Comparison of ENCODE assay signal across 23 cellular contexts in the genomic region with DNA sequence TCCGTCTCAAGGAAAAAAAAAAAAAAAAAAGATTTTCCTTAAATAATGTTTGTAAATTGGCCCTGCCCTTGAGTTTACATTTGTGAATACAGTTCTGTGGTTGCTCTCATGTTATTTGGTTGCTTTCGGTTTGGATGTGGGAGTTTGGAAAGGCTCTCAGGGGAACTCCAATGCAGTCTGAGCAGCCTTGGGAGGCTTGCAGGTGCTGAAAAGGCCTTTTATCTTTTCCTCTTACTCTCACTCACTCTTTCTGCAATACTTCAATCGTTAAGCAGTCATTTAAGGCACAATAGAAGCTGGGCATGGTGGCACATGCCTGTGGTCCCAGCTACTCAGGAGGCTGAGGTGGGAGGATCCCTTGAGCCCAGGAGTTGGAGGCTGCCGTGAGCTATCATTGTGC. TPM values are rescaled to one million over a fixed set of nuclear protein-coding genes. Genes with fewer than 3 reads are reported as not detected.
DNase-seq lines count a peak whose midpoint lies in the region; ATAC-seq, FAIRE-seq and TF ChIP-seq lines count a peak whose summit lies in the region.
"Had no signal": no experiment of that assay in that cellular context is flagged by ENCODE, and none has a peak within 500 bp of the region (broad histone marks: within the 10 kb centered on the region; RNA-seq: fewer than 3 reads in every experiment).

No MANE protein-coding gene starts in this region.

- TF ChIP-seq POLR2A in HepG2 (IDR thresholded peaks at IDR 0.05; ENCODE audit: insufficient read depth in 1 of 2, low read depth in 2 of 2, low read length in 2 of 2) = no peak
- TF ChIP-seq POLR2A in right lobe of liver (IDR thresholded peaks at IDR 0.05) = no peak

- in situ Hi-C loops in HepG2 (cut with HindIII; ENCODE audit: extremely low pct_ligation_motif_present, low pct_unique_long_range_greater_than_20kb) = loop anchor here (5.0 kb wide), 1 partner anchor 44 kb away; no protein-coding TSS in a partner anchor

- no peaks in the 10 kb centered on the region for H3K4me1 ChIP-seq in HepG2 (ENCODE audit: insufficient read depth, low read length)
- no peaks in the 10 kb centered on the region for H3K4me1 ChIP-seq in right lobe of liver
- H3K4me1 ChIP-seq in PC-9 (replicated peaks; ENCODE audit: insufficient read depth) = no peaks in the 10 kb centered on the region
- H3K4me1 ChIP-seq: A549, BE2C had no signal

- H3K9ac ChIP-seq in HepG2 (ENCODE audit: insufficient read depth, low read depth, low read length) = no peak overlapping the region

- POLR2A ChIA-PET in HepG2 (lab: Yijun Ruan, JAX) (no interaction called here), WTC11 (lab: Charles Lee) (interaction anchor here (1.9 kb wide), 1 partner anchor 12 kb away, joined by 5 read pairs; no protein-coding TSS in a partner anchor), PC-9 (lab: Charles Lee; ENCODE audit: unreplicated experiment) (no interaction called here)

- H4K20me1 ChIP-seq in HepG2 (ENCODE audit: insufficient read depth, low read length) (no peaks in the 10 kb centered on the region), PC-9 (ENCODE audit: insufficient read depth) (no peaks in the 10 kb centered on the region)

- H2AFZ ChIP-seq in HepG2 (ENCODE audit: low read length) (no peak overlapping the region), PC-9 (no peak overlapping the region)

- DNase-seq in HepG2 (ENCODE audit: low spot score) (no peak), right lobe of liver (no peak), WTC11 (ENCODE audit: low spot score) (no peak), immature natural killer cell (no peak), PC-9 (no peak), NCI-H2081 treated with DMSO at 0.1 percent for 48 hours (lab: John Stamatoyannopoulos, UW) (no peak)
- no peak for DNase-seq in activated CD8-positive, alpha-beta memory T cell treated with anti-CD3 and anti-CD28 coated beads for 24 hours
- DNase-seq: 8988T; ACHN; AML-193; BE2C; CD4-positive, CD25-positive, alpha-beta regulatory T cell; CD8-positive, alpha-beta T cell; DMS 273 treated with DMSO at 0.1 percent for 48 hours; DMS79; GF-D8; GOT3; H7; HCEC 1CT had no signal

- H3K4me3 Mint-ChIP-seq in WTC11 = no peak overlapping the region
- H3K4me3 Mint-ChIP-seq in immature natural killer cell = no peak overlapping the region
- H3K4me3 Mint-ChIP-seq: CD4-positive, CD25-positive, alpha-beta regulatory T cell; CD8-positive, alpha-beta T cell had no signal

- CTCF ChIA-PET in HepG2 (lab: Yijun Ruan, JAX; ENCODE audit: low intra/inter-chr PET ratio, low total read pairs) = no interaction called here
- CTCF ChIA-PET in WTC11 (lab: Charles Lee) = interaction anchor here (2.5 kb wide), 1 partner anchor 167 kb away, joined by 11 read pairs; no protein-coding TSS in a partner anchor
- CTCF ChIA-PET in PC-9 (lab: Charles Lee) = no interaction called here

- H3K4me2 ChIP-seq in HepG2 (ENCODE audit: low read depth, low read length) = no peak overlapping the region
- H3K4me2 ChIP-seq in PC-9 = no peak overlapping the region
- H3K4me2 ChIP-seq: A549 had no signal

- H3K4me3 ChIP-seq in HepG2 (replicated peaks in 1 of 3; ENCODE audit: insufficient read depth in 1 of 3, low read depth in 2 of 3, low read length in 3 of 3) (no peak overlapping the region), right lobe of liver (no peak overlapping the region), PC-9 (no peak overlapping the region)
- H3K4me3 ChIP-seq: A549 had no signal

- H3K79me2 ChIP-seq in HepG2 (ENCODE audit: insufficient read depth, low read length) (no peaks in the 10 kb centered on the region), PC-9 (ENCODE audit: low read depth) (no peaks in the 10 kb centered on the region)

- H3K27ac Mint-ChIP-seq in WTC11 = peak overlapping the region; percentile 78
- H3K27ac Mint-ChIP-seq in immature natural killer cell = peak overlapping the region in 4 of 6 donors; percentile 49 to 82 (median 76)
- H3K27ac Mint-ChIP-seq: CD8-positive, alpha-beta T cell had no signal

- H3K9me2 ChIP-seq in PC-9 (ENCODE audit: insufficient read depth) = no peaks in the 10 kb centered on the region

- H3K9me3 ChIP-seq in HepG2 (ENCODE audit: low read length) (no peaks in the 10 kb centered on the region), right lobe of liver (no peaks in the 10 kb centered on the region), PC-9 (ENCODE audit: insufficient read depth, low read depth) (no peaks in the 10 kb centered on the region)
- H3K9me3 ChIP-seq: A549, BE2C had no signal

- intact Hi-C loops in HepG2 (cut with micrococcal nuclease; ENCODE audit: unreplicated experiment) = loop anchor here (1.0 to 2.0 kb wide), 2 partner anchors 44 to 211 kb away; no protein-coding TSS in a partner anchor
- intact Hi-C loops in right lobe of liver (cut with DNase I) = no loop called here
- intact Hi-C loops in PC-9 (cut with micrococcal nuclease; ENCODE audit: unreplicated experiment) = no loop called here

- WGBS in HepG2 (ENCODE audit: low lambda C conversion rate) = 67% methylated on average over 4 of the region's 4 CpGs
- WGBS in right lobe of liver (ENCODE audit: insufficient coverage, low coverage, low lambda C conversion rate, missing lambda C conversion rate) = 69% methylated on average over 3 of the region's 4 CpGs

- ATAC-seq in HepG2 (no peak), right lobe of liver (no peak), WTC11 (no peak)
- ATAC-seq: A549; CD8-positive, alpha-beta T cell had no signal

- TF ChIP-seq EP300 in HepG2 (IDR thresholded peaks at IDR 0.05; ENCODE audit: low read depth in 2 of 2, low read length in 2 of 2) (no peak), HepG2 (CRISPR knock-in tag; IDR thresholded peaks at IDR 0.05; ENCODE audit: borderline replicate concordance) (no peak)

- no peak for FAIRE-seq in HepG2 (lab: Jason Lieb, UNC)
- FAIRE-seq: A549, D721Med, GM12892 had no signal

- peaks cover 5% of the 10 kb centered on the region for H3K36me3 Mint-ChIP-seq in WTC11
- H3K36me3 Mint-ChIP-seq in immature natural killer cell = no peaks in the 10 kb centered on the region
- H3K36me3 Mint-ChIP-seq: CD4-positive, CD25-positive, alpha-beta regulatory T cell; CD8-positive, alpha-beta T cell had no signal

- TF ChIP-seq RAD21 in HepG2 (CRISPR knock-in tag; IDR thresholded peaks at IDR 0.05) = no peak

- H3K27me3 Mint-ChIP-seq in WTC11 (ENCODE audit: low read depth) = no peaks in the 10 kb centered on the region
- peaks cover 0 to 2% (median 2%) of the 10 kb centered on the region in 3 donors for H3K27me3 Mint-ChIP-seq in immature natural killer cell (ENCODE audit: low read depth in 3 of 3)
- H3K27me3 Mint-ChIP-seq: CD4-positive, CD25-positive, alpha-beta regulatory T cell had no signal

- BruUV-seq in HepG2 (replicated peaks; lab: Mats Ljungman, UMichigan) = no TSS peak
- BruUV-seq in PC-9 (replicated peaks; lab: Mats Ljungman, UMichigan) = no TSS peak

- no peak for TF ChIP-seq CTCF in HepG2 (CRISPR knock-in tag; IDR thresholded peaks at IDR 0.05)
- TF ChIP-seq CTCF in right lobe of liver (IDR thresholded peaks at IDR 0.05) = no peak
- no peak for TF ChIP-seq CTCF in WTC11 (IDR thresholded peaks at IDR 0.05)
- no peak for TF ChIP-seq CTCF in PC-9 (conservative IDR thresholded peaks at IDR 0.05)

- H3K36me3 ChIP-seq in HepG2 (replicated peaks in 1 of 2; ENCODE audit: control insufficient read depth in 1 of 2, insufficient read depth in 2 of 2, low read length in 2 of 2) = no peaks in the 10 kb centered on the region
- no peaks in the 10 kb centered on the region for H3K36me3 ChIP-seq in right lobe of liver
- H3K36me3 ChIP-seq in PC-9 (ENCODE audit: low read depth) = no peaks in the 10 kb centered on the region
- H3K36me3 ChIP-seq: BE2C had no signal

- peaks cover 39% of the 10 kb centered on the region for H3K4me1 Mint-ChIP-seq in WTC11
- peaks cover 0 to 10% of the 10 kb centered on the region in 2 donors for H3K4me1 Mint-ChIP-seq in immature natural killer cell
- H3K4me1 Mint-ChIP-seq: CD4-positive, CD25-positive, alpha-beta regulatory T cell had no signal

- peaks cover 6% of the 10 kb centered on the region for H3K9me3 Mint-ChIP-seq in WTC11
- H3K9me3 Mint-ChIP-seq in immature natural killer cell = no peaks in the 10 kb centered on the region
- H3K9me3 Mint-ChIP-seq: CD8-positive, alpha-beta T cell had no signal

- H3K27me3 ChIP-seq in HepG2 (ENCODE audit: control insufficient read depth in 1 of 2, insufficient read depth in 2 of 2, low read length in 2 of 2) (no peaks in the 10 kb centered on the region), right lobe of liver (no peaks in the 10 kb centered on the region), PC-9 (ENCODE audit: insufficient read depth, low read depth) (no peaks in the 10 kb centered on the region)
- H3K27me3 ChIP-seq: BE2C had no signal

- H3K27ac ChIP-seq in HepG2 (ENCODE audit: extremely low read length, insufficient read depth, low read length) (no peak overlapping the region), right lobe of liver (no peak overlapping the region), PC-9 (no peak overlapping the region)
- H3K27ac ChIP-seq: A549, C4-2B had no signal

- H3F3A ChIP-seq in PC-9 (ENCODE audit: insufficient read depth, low read depth) = no peaks in the 10 kb centered on the region

RNA-seq across cellular contexts. Expression of gene CHMP1B, which starts 23.2 kb away (rescaled TPM):
- 18.8 and 24.0 TPM in 2 replicates for total RNA-seq in HepG2 (2016; rRNA removed; fragmentation: Illumina TruSeq; extraction: Trizol)
- total RNA-seq in HepG2 (2016; cell fraction: cytosol; rRNA removed; fragmentation: Illumina TruSeq; extraction: Trizol; ENCODE audit: low read depth) = 4.1 TPM in 2 replicates
- 18.9 and 22.7 TPM in 2 replicates for total RNA-seq in HepG2 (2016; cell fraction: insoluble cytoplasmic fraction; rRNA removed; fragmentation: Illumina TruSeq; extraction: Trizol)
- total RNA-seq in HepG2 (2016; cell fraction: membrane; rRNA removed; fragmentation: Illumina TruSeq; extraction: Trizol) = 8.7 and 9.1 TPM in 2 replicates
- total RNA-seq in HepG2 (2016; cell fraction: nucleus; rRNA removed; fragmentation: Illumina TruSeq; extraction: Trizol) = 15.1 and 15.2 TPM in 2 replicates
- polyA plus RNA-seq in HepG2 (2011; rRNA removed) = 19.1 and 20.2 TPM in 2 replicates
- polyA plus RNA-seq in HepG2 (2011; cell fraction: cytosol; rRNA removed) = 19.1 and 22.1 TPM in 2 replicates
- 6.4 and 8.0 TPM in 2 replicates for polyA plus RNA-seq in HepG2 (2011; cell fraction: nucleus; rRNA removed)
- polyA plus RNA-seq in HepG2 (2012) = 23.0 and 26.4 TPM in 2 replicates
- polyA plus RNA-seq in HepG2 (2016; cell fraction: cytosol; fragmentation: Illumina TruSeq; extraction: Trizol; ENCODE audit: low read depth) = 2.7 and 2.9 TPM in 2 replicates
- 29.6 and 30.5 TPM in 2 replicates for polyA plus RNA-seq in HepG2 (2016; cell fraction: insoluble cytoplasmic fraction; fragmentation: Illumina TruSeq; extraction: Trizol; ENCODE audit: low read depth)
- 5.7 and 6.2 TPM in 2 replicates for polyA plus RNA-seq in HepG2 (2016; cell fraction: membrane; fragmentation: Illumina TruSeq; extraction: Trizol; ENCODE audit: low read depth)
- 21.5 and 22.8 TPM in 2 replicates for polyA plus RNA-seq in HepG2 (2016; cell fraction: nucleus; fragmentation: Illumina TruSeq; extraction: Trizol; ENCODE audit: insufficient read depth, low read depth)
- polyA minus RNA-seq in HepG2 (2011; rRNA and poly(A)+ RNA removed; ENCODE audit: low replicate concordance) = 15.1 and 30.4 TPM in 2 replicates
- polyA minus RNA-seq in HepG2 (2011; cell fraction: cytosol; rRNA and poly(A)+ RNA removed) = 11.8 and 14.1 TPM in 2 replicates
- polyA minus RNA-seq in HepG2 (2011; cell fraction: nucleus; rRNA and poly(A)+ RNA removed) = 12.7 and 15.6 TPM in 2 replicates
- total RNA-seq in right lobe of liver = 10 to 100 TPM; 13.5 to 22.4 (median 18.2) TPM
- total RNA-seq in WTC11 (2021) = 34.1 to 37.2 TPM (median 35.5 TPM) in 3 replicates
- 10 to 100 TPM; 53.5 to 69.6 (median 54.0) TPM for polyA plus RNA-seq in immature natural killer cell
- total RNA-seq in PC-9 (2021) = 68.0 and 73.6 TPM in 2 replicates

Comparison
In these comparisons a context has a peak if more than half of its experiments do, and no peak if none do; other contexts are left out.
1. Of the 50 proteins assayed by ChIP-seq in both HepG2 and WTC11: peak only in HepG2: none; only in WTC11: ZNF121; in both: none; in neither: 49.